ENCODE assay signal across 10 cellular contexts in genomic region chr4:89567936-89568335, GRCh38.
"Had no signal": no experiment of that assay in that cellular context is flagged by ENCODE, and none has a peak within 500 bp of the region (broad histone marks: within the 10 kb centered on the region; RNA-seq: fewer than 3 reads in every experiment).

No MANE protein-coding gene starts in this region.

- H3K9me3 ChIP-seq: HAP-1 had no signal

- FAIRE-seq: H1, H54 had no signal

- H3K9me3 Mint-ChIP-seq: GM23338, H9, HFFc6 had no signal

- H2AFZ ChIP-seq: GM23248, GM23338 had no signal

- H3K9ac ChIP-seq: GM23248 had no signal

- H3K27ac ChIP-seq: GM23248 had no signal

- H3K27ac Mint-ChIP-seq: GM23338, H9, HFFc6 had no signal

- H3K36me3 ChIP-seq: HAP-1 had no signal

- H3K4me2 ChIP-seq: GM23338 had no signal

- H3K4me3 ChIP-seq: GM23248, GM23338, HAP-1 had no signal

- H3K4me3 Mint-ChIP-seq: GM23338, H9, HFFc6 had no signal

- DNase-seq: GM23248, GOT3, H7, H9, HCEC 1CT, HFFc6 had no signal
